23 cellular contexts compared by ENCODE assay signal in the genomic region with DNA sequence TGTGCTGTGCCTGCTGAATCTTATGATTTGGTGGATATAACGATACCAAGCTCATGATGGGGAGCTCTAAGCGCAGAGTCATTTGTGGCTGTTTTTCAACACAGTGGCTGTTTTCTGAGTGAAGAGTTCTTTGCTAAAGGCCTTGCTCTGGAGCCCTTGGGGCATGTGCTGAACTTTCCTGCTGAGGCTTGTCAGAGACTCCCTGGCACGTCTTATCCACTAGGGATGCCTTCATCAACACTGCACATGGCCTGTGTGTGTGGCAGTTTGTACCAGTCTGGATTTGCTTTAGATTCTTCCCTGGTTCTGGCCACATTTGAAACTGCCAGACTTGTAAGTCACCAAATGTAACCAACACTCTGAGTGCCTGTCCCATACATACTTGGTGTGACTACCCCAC.
"Had no signal": no experiment of that assay in that cellular context is flagged by ENCODE, and none has a peak within 500 bp of the region (broad histone marks: within the 10 kb centered on the region; RNA-seq: fewer than 3 reads in every experiment).

No MANE protein-coding gene starts in this region.

- H3K27ac ChIP-seq: epithelial cell of prostate, esophagus squamous epithelium, hepatocyte, parathyroid adenoma, psoas muscle, sigmoid colon, skin epidermis, thoracic aorta, transverse colon had no signal

- H3K4me3 ChIP-seq: esophagus squamous epithelium, hepatocyte, lung, psoas muscle, sigmoid colon, skin epidermis, thoracic aorta, transverse colon had no signal

- ATAC-seq: left colon; left ventricle myocardium superior; naive thymus-derived CD4-positive, alpha-beta T cell; psoas muscle; stimulated activated naive B cell treated with anti-CD40 and anti-IgM and Interleukin-4, amounts not matched to agents 10 μg/mL and 1 μg/mL and 100 μg/mL, for 72 hours; stimulated activated naive CD8-positive, alpha-beta T cell treated with anti-CD3 and anti-CD28 coated beads, Interleukin-15, amount 100 ng/mL, for 72 hours had no signal

- H3K9ac ChIP-seq: parathyroid adenoma had no signal

- H3K36me3 ChIP-seq: esophagus squamous epithelium, sigmoid colon, thoracic aorta, transverse colon had no signal

- H3K4me2 ChIP-seq: hepatocyte had no signal

- H3K9me3 ChIP-seq: esophagus squamous epithelium, psoas muscle, sigmoid colon, thoracic aorta, transverse colon had no signal

- H2AFZ ChIP-seq: hepatocyte, parathyroid adenoma had no signal

- H3K27me3 ChIP-seq: hepatocyte, sigmoid colon, transverse colon had no signal

- H3K4me1 ChIP-seq: parathyroid adenoma, psoas muscle, sigmoid colon had no signal

- H3K79me2 ChIP-seq: hepatocyte, parathyroid adenoma had no signal

- FAIRE-seq: endometrium had no signal

- DNase-seq: effector memory CD4-positive, alpha-beta T cell; esophagus squamous epithelium; foreskin melanocyte; head of caudate nucleus; left colon; left ventricle myocardium superior; naive thymus-derived CD4-positive, alpha-beta T cell; nephron progenitor cell; psoas muscle; sigmoid colon; stimulated activated CD4-positive, alpha-beta T cell treated with anti-CD3 and anti-CD28 coated beads, Interleukin-2, amount 100 ng/mL, for 24 hours; stimulated activated CD4-positive, alpha-beta T cell treated with anti-CD3 and anti-CD28 coated beads, Interleukin-4, amount 100 ng/mL, for 4 hours; stimulated activated naive B cell treated with anti-CD40 and anti-IgM and Interleukin-4, amounts not matched to agents 10 μg/mL and 1 μg/mL and 100 μg/mL, for 72 hours; stimulated activated naive CD8-positive, alpha-beta T cell treated with anti-CD3 and anti-CD28 coated beads, Interleukin-15, amount 100 ng/mL, for 72 hours; substantia nigra; transverse colon had no signal
